Comparison of ENCODE assay signal across 13 cellular contexts in genomic region chr5:45355189-45355992, GRCh38.
DNase-seq lines count a peak whose midpoint lies in the region; ATAC-seq, FAIRE-seq and TF ChIP-seq lines count a peak whose summit lies in the region.
"Had no signal": no experiment of that assay in that cellular context is flagged by ENCODE, and none has a peak within 500 bp of the region (broad histone marks: within the 10 kb centered on the region; RNA-seq: fewer than 3 reads in every experiment).

No MANE protein-coding gene starts in this region.

- ATAC-seq in pancreas (peak; percentile 62 to 75 (median 70)), GM18909 (IDR thresholded peaks at IDR 0.05; ENCODE audit: poor library complexity, unreplicated experiment) (no peak)
- ATAC-seq: A549, GM23338 had no signal

- WGBS in pancreas, 2 donors = 36% methylated on average over 3 of the region's 3 CpGs

- H3K4me1 ChIP-seq in BLaER1 (peaks cover 22% of the 10 kb centered on the region), pancreas (peaks cover 7 to 12% (median 7%) of the 10 kb centered on the region in 3 donors)
- H3K4me1 ChIP-seq: A549 had no signal

- H3K27me3 ChIP-seq in BLaER1 (no peaks in the 10 kb centered on the region), bronchial epithelial cell (ENCODE audit: control insufficient read depth, insufficient read depth, low read length) (no peaks in the 10 kb centered on the region), pancreas (no peaks in the 10 kb centered on the region)

- peak overlapping the region; percentile 61 for H3K4me2 ChIP-seq in BLaER1
- H3K4me2 ChIP-seq: A549, GM23338 had no signal

- in situ Hi-C loops in G401 (cut with HindIII; ENCODE audit: low sequenced_read_pairs) = no loop called here

- DNase-seq in G401 (ENCODE audit: low spot score) (peak; percentile 12), bronchial epithelial cell (ENCODE audit: low read depth) (peak; percentile 0), pancreas (no peak), NCI-H226 (no peak), 8988T (no peak)
- DNase-seq: CD4-positive, CD25-positive, alpha-beta regulatory T cell; DMS53; H7; IMR-90 had no signal

- no peak overlapping the region for H3K27ac ChIP-seq in BLaER1
- no peak overlapping the region for H3K27ac ChIP-seq in pancreas
- H3K27ac ChIP-seq: A549 had no signal

- H4K20me1 ChIP-seq in BLaER1 = no peaks in the 10 kb centered on the region

- TF ChIP-seq CTCF in bronchial epithelial cell (IDR thresholded peaks at IDR 0.05; ENCODE audit: insufficient read depth, low read length, severe bottlenecking) (no peak), pancreas (IDR thresholded peaks at IDR 0.05) (no peak)

- FAIRE-seq in bronchial epithelial cell (lab: Jason Lieb, UNC) (no peak), pancreas (lab: Jason Lieb, UNC) (no peak)
- FAIRE-seq: A549 had no signal

- H3K36me3 ChIP-seq in BLaER1 (no peaks in the 10 kb centered on the region), bronchial epithelial cell (ENCODE audit: control insufficient read depth, insufficient read depth, low read length) (no peaks in the 10 kb centered on the region), pancreas (no peaks in the 10 kb centered on the region)

- no peak overlapping the region for H3K4me3 ChIP-seq in BLaER1
- no peak overlapping the region for H3K4me3 ChIP-seq in bronchial epithelial cell (ENCODE audit: low read depth, low read length)
- H3K4me3 ChIP-seq in pancreas = no peak overlapping the region
- H3K4me3 ChIP-seq: A549, GM23338 had no signal

- H3K9ac ChIP-seq in BLaER1 = no peak overlapping the region

- intact Hi-C loops in pancreas (cut with DNase I) = no loop called here

- H3K9me3 ChIP-seq in BLaER1 (no peaks in the 10 kb centered on the region), pancreas (no peaks in the 10 kb centered on the region)
- H3K9me3 ChIP-seq: A549 had no signal

Comparison
In these comparisons a context has a peak if more than half of its experiments do, and no peak if none do; other contexts are left out.
1. DNase-seq: peak in G401 (single experiment) and bronchial epithelial cell (single experiment); none in pancreas (0 of 6), NCI-H226 (single experiment) and 8988T (single experiment).